ENCODE assay signal across 23 cellular contexts in the genomic region with DNA sequence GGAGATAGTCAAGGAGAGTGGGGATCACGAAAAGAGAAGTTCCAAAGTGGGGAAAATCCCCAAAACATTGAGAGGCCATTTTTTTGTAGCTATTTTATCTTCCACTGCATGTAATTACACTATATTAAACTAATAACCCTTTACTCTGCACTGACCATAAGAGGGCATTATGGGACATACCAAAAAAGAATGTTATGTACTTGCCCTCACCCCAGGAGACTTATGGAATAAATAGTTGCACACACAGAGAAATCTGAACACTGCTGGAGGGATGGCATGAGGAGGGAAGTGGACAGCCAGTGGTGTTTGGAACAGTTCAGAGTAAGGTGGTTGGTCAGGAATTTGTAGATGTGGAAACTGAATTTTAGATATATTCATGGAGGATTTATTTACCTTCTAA.
DNase-seq lines count a peak whose midpoint lies in the region; ATAC-seq, FAIRE-seq and TF ChIP-seq lines count a peak whose summit lies in the region.
"Had no signal": no experiment of that assay in that cellular context is flagged by ENCODE, and none has a peak within 500 bp of the region (broad histone marks: within the 10 kb centered on the region; RNA-seq: fewer than 3 reads in every experiment).

No MANE protein-coding gene starts in this region.

- H3K4me1 ChIP-seq in endodermal cell (ENCODE audit: control insufficient read depth, insufficient read depth, low read length) (peaks cover 4% of the 10 kb centered on the region), right cardiac atrium (ENCODE audit: control insufficient read depth, insufficient read depth, low read length) (no peaks in the 10 kb centered on the region)
- H3K4me1 ChIP-seq: BE2C, HAP-1, Peyer's patch, SJSA1 had no signal

- WGBS in endodermal cell (ENCODE audit: insufficient coverage in 1 of 2, insufficient read length in 1 of 2), 2 experiments = 80 to 93% methylated on average over 1 of the region's 1 CpG
- 50% methylated on average over 1 of the region's 1 CpG for WGBS in right cardiac atrium

- peak; percentile 19 for DNase-seq in H4 (ENCODE audit: low spot score)
- no peak for DNase-seq in LNCaP clone FGC (ENCODE audit: low read depth)
- peak; percentile 38 for DNase-seq in amniotic epithelial cell (ENCODE audit: low read depth)
- DNase-seq in fibroblast of pulmonary artery (ENCODE audit: low read depth) = peak; percentile 37
- DNase-seq in Right ventricle myocardium superior = no peak
- DNase-seq in GM12892 (ENCODE audit: insufficient read length) = no peak
- no peak for DNase-seq in endodermal cell
- DNase-seq in right cardiac atrium = no peak
- DNase-seq: BE2C; CD4-positive, CD25-positive, alpha-beta regulatory T cell; COR-L47; DMS79; GM23248; MV-4-11; NCI-H187 treated with DMSO at 0.1 percent for 48 hours; NCI-H2107; NCI-H69; Peyer's patch; SW 1271 had no signal

- H3K27ac Mint-ChIP-seq in endodermal cell = no peak overlapping the region
- H3K27ac Mint-ChIP-seq: CD4-positive, CD25-positive, alpha-beta regulatory T cell; IgD-negative memory B cell had no signal

- no peak overlapping the region for H3K4me3 Mint-ChIP-seq in endodermal cell
- H3K4me3 Mint-ChIP-seq: CD4-positive, CD25-positive, alpha-beta regulatory T cell; IgD-negative memory B cell had no signal

- H3K9me3 ChIP-seq in endodermal cell (ENCODE audit: control insufficient read depth, low read length) = no peaks in the 10 kb centered on the region
- no peaks in the 10 kb centered on the region for H3K9me3 ChIP-seq in right cardiac atrium (ENCODE audit: control insufficient read depth, low read length)
- H3K9me3 ChIP-seq: BE2C, HAP-1, Peyer's patch, SJSA1 had no signal

- ATAC-seq in Right ventricle myocardium superior (ENCODE audit: poor library complexity) (no peak), right cardiac atrium (no peak)
- ATAC-seq: GM12878 had no signal

- no peaks in the 10 kb centered on the region for H3K27me3 Mint-ChIP-seq in endodermal cell (ENCODE audit: insufficient read depth)

- intact Hi-C loops in Right ventricle myocardium superior (cut with DNase I) (no loop called here), right cardiac atrium (cut with DNase I) (loop anchor here in 1 of 4 donors (10.0 kb wide), 1 partner anchor 1090 kb away; no protein-coding TSS in a partner anchor)

- peaks cover 8% of the 10 kb centered on the region for H3K4me1 Mint-ChIP-seq in endodermal cell
- H3K4me1 Mint-ChIP-seq: CD4-positive, CD25-positive, alpha-beta regulatory T cell; IgD-negative memory B cell had no signal

- H3K4me3 ChIP-seq in LNCaP clone FGC (ENCODE audit: low read depth, low read length) (no peak overlapping the region), fibroblast of pulmonary artery (replicated peaks; ENCODE audit: low read depth, low read length) (no peak overlapping the region), endodermal cell (ENCODE audit: low read length) (no peak overlapping the region), right cardiac atrium (ENCODE audit: low read length) (no peak overlapping the region)
- H3K4me3 ChIP-seq: GM12878, GM23248, HAP-1, Peyer's patch, SJSA1 had no signal

- H3K27ac ChIP-seq in endodermal cell (ENCODE audit: low read depth, low read length) = no peak overlapping the region
- no peak overlapping the region for H3K27ac ChIP-seq in right cardiac atrium (ENCODE audit: low read length)
- H3K27ac ChIP-seq: GM23248, Peyer's patch, SJSA1 had no signal

- H3K36me3 ChIP-seq in endodermal cell (ENCODE audit: control insufficient read depth, insufficient read depth, low read length) = no peaks in the 10 kb centered on the region
- H3K36me3 ChIP-seq: BE2C, HAP-1, Peyer's patch, SJSA1 had no signal

- TF ChIP-seq CTCF in LNCaP clone FGC (IDR thresholded peaks at IDR 0.05; ENCODE audit: control insufficient read depth, extremely low read depth, insufficient read depth) = peak; percentile 26; the same call in 1 of the 2 replicates
- TF ChIP-seq CTCF in fibroblast of pulmonary artery (IDR thresholded peaks at IDR 0.05; ENCODE audit: low read length, missing control alignments) = no peak
- no peak for TF ChIP-seq CTCF in endodermal cell (conservative IDR thresholded peaks at IDR 0.05)

- FAIRE-seq in GM12892 (lab: Jason Lieb, UNC) = no peak
- FAIRE-seq: GM12878 had no signal

- no peak overlapping the region for H3K9ac ChIP-seq in endodermal cell (ENCODE audit: extremely low read depth, low read length, poor library complexity, severe bottlenecking)
- H3K9ac ChIP-seq: GM23248 had no signal

- H3K9me3 Mint-ChIP-seq in endodermal cell = no peaks in the 10 kb centered on the region
- H3K9me3 Mint-ChIP-seq: IgD-negative memory B cell had no signal

- no peaks in the 10 kb centered on the region for H3K27me3 ChIP-seq in endodermal cell (ENCODE audit: control insufficient read depth, insufficient read depth, low read length, poor library complexity, severe bottlenecking)
- no peaks in the 10 kb centered on the region for H3K27me3 ChIP-seq in right cardiac atrium (ENCODE audit: control insufficient read depth, insufficient read depth)
- H3K27me3 ChIP-seq: Peyer's patch, SJSA1 had no signal

- TF ChIP-seq POLR2A in GM12892 (IDR thresholded peaks at IDR 0.05; ENCODE audit: low read depth, low read length) = no peak

- no peaks in the 10 kb centered on the region for H3K36me3 Mint-ChIP-seq in endodermal cell (ENCODE audit: low read depth)
- H3K36me3 Mint-ChIP-seq: CD4-positive, CD25-positive, alpha-beta regulatory T cell; IgD-negative memory B cell had no signal

Comparison
In these comparisons a context has a peak if more than half of its experiments do, and no peak if none do; other contexts are left out.
1. DNase-seq: peak in H4 (single experiment), amniotic epithelial cell (single experiment) and fibroblast of pulmonary artery (single experiment); none in LNCaP clone FGC (single experiment), Right ventricle myocardium superior (single experiment), GM12892 (single experiment), endodermal cell (single experiment) and right cardiac atrium (0 of 3).